Comparison of ENCODE assay signal across 23 cellular contexts in genomic region chr7:16792299-16792698, GRCh38. TPM values are rescaled to one million over a fixed set of nuclear protein-coding genes. Genes with fewer than 3 reads are reported as not detected.
DNase-seq lines count a peak whose midpoint lies in the region; ATAC-seq and TF ChIP-seq lines count a peak whose summit lies in the region.
"Had no signal": no experiment of that assay in that cellular context is flagged by ENCODE, and none has a peak within 500 bp of the region (broad histone marks: within the 10 kb centered on the region; RNA-seq: fewer than 3 reads in every experiment).

No MANE protein-coding gene starts in this region.

- no peaks in the 10 kb centered on the region for H3K27me3 Mint-ChIP-seq in Calu3 (ENCODE audit: unreplicated experiment)
- no peaks in the 10 kb centered on the region for H3K27me3 Mint-ChIP-seq in H9 (ENCODE audit: low read depth)

- H4K8ac ChIP-seq in H9 (replicated peaks; ENCODE audit: insufficient read length, low read depth, low read length) = no peak overlapping the region

- no peak overlapping the region for H2BK5ac ChIP-seq in H9 (ENCODE audit: insufficient read length, low read length)

- H3K27me3 ChIP-seq in Panc1 (ENCODE audit: control insufficient read depth, insufficient read depth, low read length) (no peaks in the 10 kb centered on the region), H9 (ENCODE audit: insufficient read depth, low read length) (no peaks in the 10 kb centered on the region)
- H3K27me3 ChIP-seq: BE2C had no signal

- H3K9me3 ChIP-seq in Panc1 (ENCODE audit: control insufficient read depth, insufficient read depth, low read depth, low read length) = no peaks in the 10 kb centered on the region
- H3K9me3 ChIP-seq in H9 (ENCODE audit: control insufficient read depth, low read depth, low read length) = no peaks in the 10 kb centered on the region
- H3K9me3 ChIP-seq: BE2C, Caco-2 had no signal

- peaks cover 18% of the 10 kb centered on the region for H3K36me3 ChIP-seq in Panc1 (ENCODE audit: control insufficient read depth, insufficient read depth, low read length)
- H3K36me3 ChIP-seq: BE2C had no signal

- ATAC-seq in HG02610 (IDR thresholded peaks at IDR 0.05; ENCODE audit: unreplicated experiment) = peak; percentile 43
- peak; percentile 25; the same call in 1 of the 2 replicates for ATAC-seq in Panc1
- ATAC-seq in left colon = peak; percentile 8
- ATAC-seq in HG02885 (IDR thresholded peaks at IDR 0.05; ENCODE audit: poor library complexity, unreplicated experiment) = no peak
- ATAC-seq: GM12878, K562 had no signal

- H2BK15ac ChIP-seq in H9 (ENCODE audit: low read depth, low read length) = no peak overlapping the region

- H2BK120ac ChIP-seq in H9 (ENCODE audit: low read depth, low read length, poor library complexity, severe bottlenecking) = no peak overlapping the region

- H4K91ac ChIP-seq in H9 (ENCODE audit: insufficient read length, low read depth, low read length) = no peak overlapping the region

- H3K23ac ChIP-seq in H9 (ENCODE audit: insufficient read length, low read depth, low read length) = no peak overlapping the region

- H2AFZ ChIP-seq in H9 (ENCODE audit: low read length) = no peak overlapping the region

- peaks cover 24% of the 10 kb centered on the region for H3K4me1 Mint-ChIP-seq in Calu3 (ENCODE audit: low read depth, unreplicated experiment)
- H3K4me1 Mint-ChIP-seq in H9 = no peaks in the 10 kb centered on the region
- H3K4me1 Mint-ChIP-seq: CD4-positive, CD25-positive, alpha-beta regulatory T cell had no signal

- H3K27ac ChIP-seq in Panc1 (ENCODE audit: low read length) (no peak overlapping the region), H9 (ENCODE audit: insufficient read length, low read depth, low read length) (no peak overlapping the region)
- H3K27ac ChIP-seq: HL-60 had no signal

- H3K36me3 Mint-ChIP-seq in Calu3 (ENCODE audit: insufficient read depth, unreplicated experiment) = peaks cover 48% of the 10 kb centered on the region
- H3K36me3 Mint-ChIP-seq in H9 (ENCODE audit: insufficient read depth in 1 of 3, low read depth in 3 of 3) = peaks cover 0 to 3% (median 2%) of the 10 kb centered on the region in 3 experiments; a peak in 2 of 7 replicates
- H3K36me3 Mint-ChIP-seq: CD4-positive, CD25-positive, alpha-beta regulatory T cell had no signal

- no peaks in the 10 kb centered on the region for H3K23me2 ChIP-seq in H9 (ENCODE audit: insufficient read length, low read depth, low read length, poor library complexity, severe bottlenecking)

- DNase-seq in Calu3 (no peak), Panc1 (ENCODE audit: low read depth, low spot score) (no peak), left colon (no peak), EL (no peak), RPMI8226 (no peak), H9 (no peak)
- DNase-seq: ACHN; BE2C; C1 segment of cervical spinal cord; Caco-2; CD4-positive, CD25-positive, alpha-beta regulatory T cell; DMS153; DMS79; GOT3; H7; IMR-90 had no signal

- no peak overlapping the region for H3K14ac ChIP-seq in H9 (ENCODE audit: insufficient read depth, low read length)

- POLR2A ChIA-PET in Panc1 (lab: Charles Lee) = no interaction called here

- H3T11ph ChIP-seq in H9 (ENCODE audit: low read length) = no peak overlapping the region

- no peak overlapping the region for H3K4ac ChIP-seq in H9 (ENCODE audit: low read depth, low read length)

- H3K9me3 Mint-ChIP-seq in Calu3 (ENCODE audit: low read depth, unreplicated experiment) (no peaks in the 10 kb centered on the region), H9 (peaks cover 0 to 2% of the 10 kb centered on the region in 2 experiments; a peak in 1 of 5 replicates)
- H3K9me3 Mint-ChIP-seq: CD4-positive, CD25-positive, alpha-beta regulatory T cell had no signal

- H2AK5ac ChIP-seq in H9 (ENCODE audit: insufficient read length, low read length) = no peak overlapping the region

- no peaks in the 10 kb centered on the region for H4K20me1 ChIP-seq in H9 (ENCODE audit: control insufficient read depth, insufficient read depth, insufficient read length)

- CTCF ChIA-PET in Calu3 (lab: Charles Lee) (interaction anchor here (0.7 kb wide), 1 partner anchor 462 kb away, joined by 3 read pairs; no protein-coding TSS in a partner anchor), Panc1 (lab: Charles Lee) (no interaction called here)

- no peak overlapping the region for H2BK12ac ChIP-seq in H9 (ENCODE audit: insufficient read length, low read depth, low read length)

- WGBS in H9 (ENCODE audit: extremely low coverage, insufficient read length, low lambda C conversion rate) = no CpG with 5 or more reads among the region's 2 CpGs

- intact Hi-C loops in Calu3 (cut with micrococcal nuclease; ENCODE audit: unreplicated experiment) = no loop called here
- intact Hi-C loops in Panc1 (cut with micrococcal nuclease; ENCODE audit: unreplicated experiment) = no loop called here
- intact Hi-C loops in left colon (cut with DNase I, micrococcal nuclease) = no loop called here

- H2BK20ac ChIP-seq in H9 (ENCODE audit: low read depth, low read length, poor library complexity, severe bottlenecking) = no peak overlapping the region

- TF ChIP-seq CTCF in Calu3 (IDR thresholded peaks at IDR 0.05; ENCODE audit: unreplicated experiment) = no peak
- TF ChIP-seq CTCF in Panc1 (IDR thresholded peaks at IDR 0.05) = no peak
- TF ChIP-seq CTCF in H9 (conservative IDR thresholded peaks at IDR 0.05) = no peak

- H4K5ac ChIP-seq in H9 (ENCODE audit: insufficient read length, low read depth, low read length) = no peak overlapping the region

- H3K4me3 Mint-ChIP-seq in Calu3 (ENCODE audit: low read depth, unreplicated experiment) (no peak overlapping the region), H9 (no peak overlapping the region)
- H3K4me3 Mint-ChIP-seq: CD4-positive, CD25-positive, alpha-beta regulatory T cell had no signal

- BruUV-seq in Calu3 (replicated peaks; lab: Mats Ljungman, UMichigan) (no TSS peak), Panc1 (replicated peaks; lab: Mats Ljungman, UMichigan) (no TSS peak)

- H3K4me3 ChIP-seq in Panc1 (ENCODE audit: low read depth in 2 of 2, low read length in 2 of 2) = no peak overlapping the region
- H3K4me3 ChIP-seq: GM12878, K562 had no signal

- no peaks in the 10 kb centered on the region for H3K79me1 ChIP-seq in H9 (ENCODE audit: insufficient read depth, low read depth, low read length, poor library complexity, severe bottlenecking)

- H3K4me1 ChIP-seq in Panc1 (ENCODE audit: control insufficient read depth, insufficient read depth, low read length) (no peaks in the 10 kb centered on the region), H9 (ENCODE audit: insufficient read depth, low read length) (no peaks in the 10 kb centered on the region)

- no peak overlapping the region for H3K4me2 ChIP-seq in H9 (ENCODE audit: insufficient read depth, insufficient read length, low read length)

- H3K56ac ChIP-seq in H9 (ENCODE audit: insufficient read length, low read depth, low read length) = no peak overlapping the region

- peak overlapping the region; percentile 90 for H3K27ac Mint-ChIP-seq in Calu3 (ENCODE audit: unreplicated experiment)
- no peak overlapping the region for H3K27ac Mint-ChIP-seq in H9
- H3K27ac Mint-ChIP-seq: CD4-positive, CD25-positive, alpha-beta regulatory T cell had no signal

- no peak overlapping the region for H3K18ac ChIP-seq in H9 (ENCODE audit: insufficient read length, low read depth, low read length)

- no peak overlapping the region for H3K9ac ChIP-seq in H9 (ENCODE audit: extremely low read depth, insufficient read length, low read length)

- H3K79me2 ChIP-seq in H9 (ENCODE audit: insufficient read depth, low read length) = no peaks in the 10 kb centered on the region

- in situ Hi-C loops in Panc1 (cut with HindIII; ENCODE audit: low pct_unique_long_range_greater_than_20kb, low sequenced_read_pairs) = no loop called here

RNA-seq across cellular contexts. Expression of gene AGR2, which starts 12.5 kb away (rescaled TPM):
- total RNA-seq in Calu3 (2022) (378 and 444 TPM in 2 replicates), Panc1 (2021; ENCODE audit: unreplicated experiment) (147 TPM), left colon (1,000 to 10,000 TPM in 1 of 2 donors, 100 to 1,000 TPM in 1; 725 to 1,046 TPM), H9 (2021) (not detected in 2 replicates)
- 128 TPM for polyA plus RNA-seq in Panc1 (2012; ENCODE audit: insufficient read length)
- total RNA-seq: CD4-positive, CD25-positive, alpha-beta regulatory T cell; Daoy; H7; HT1080; IMR-90 had no signal
- polyA plus RNA-seq: CD4-positive, CD25-positive, alpha-beta regulatory T cell; GM12878; IMR-90; K562 had no signal

RNA-seq across cellular contexts. Expression of gene TSPAN13, which starts 38.7 kb away (rescaled TPM):
- total RNA-seq in Calu3 (2022) (148 and 155 TPM in 2 replicates), Panc1 (2021; ENCODE audit: unreplicated experiment) (80.8 TPM), left colon (10 to 100 TPM; 79.5 to 97.7 TPM), H9 (2021) (16.4 and 18.7 TPM in 2 replicates)
- 54.4 TPM for polyA plus RNA-seq in Panc1 (2012; ENCODE audit: insufficient read length)

Comparison
In these comparisons a context has a peak if more than half of its experiments do, and no peak if none do; other contexts are left out.
1. RNA of gene AGR2, which starts 12.5 kb away (total RNA-seq): 725 to 1,046 TPM in left colon, 378 to 444 TPM in Calu3 and 147 TPM in Panc1 (single experiment); not detected in H9; every median in the first group is over 100 times any median in the second.